1 cellular context compared by ENCODE assay signal in the genomic region with DNA sequence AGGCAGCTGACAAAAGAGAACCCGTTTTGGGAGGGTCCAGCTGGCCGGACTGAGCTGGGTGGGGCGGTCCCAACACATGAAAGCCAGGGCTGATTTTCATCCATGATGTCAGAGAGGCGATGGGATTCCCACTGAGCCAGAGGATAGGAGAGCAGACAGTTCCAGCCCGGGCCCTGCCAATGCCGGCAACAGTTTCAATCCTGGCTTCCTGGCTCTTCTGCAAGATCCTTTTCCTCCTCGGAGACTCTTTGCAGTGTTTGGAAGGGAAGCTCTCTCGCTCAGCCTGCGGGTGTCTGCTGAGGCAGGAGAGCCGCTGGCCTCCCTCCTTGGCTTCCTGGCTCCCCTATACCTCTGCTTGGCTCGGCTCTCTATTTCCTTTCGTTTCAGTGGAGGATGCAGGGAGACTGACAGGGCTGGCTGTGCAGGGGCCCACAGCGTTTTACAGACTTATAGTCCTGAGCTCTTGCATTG.
TF ChIP-seq lines count a peak whose summit lies in the region.

No MANE protein-coding gene starts in this region.

TF ChIP-seq in A549, 52 proteins besides CTCF, POLR2A, EP300 and RAD21 (continued from another document):
- TF ChIP-seq, protein P1, sequence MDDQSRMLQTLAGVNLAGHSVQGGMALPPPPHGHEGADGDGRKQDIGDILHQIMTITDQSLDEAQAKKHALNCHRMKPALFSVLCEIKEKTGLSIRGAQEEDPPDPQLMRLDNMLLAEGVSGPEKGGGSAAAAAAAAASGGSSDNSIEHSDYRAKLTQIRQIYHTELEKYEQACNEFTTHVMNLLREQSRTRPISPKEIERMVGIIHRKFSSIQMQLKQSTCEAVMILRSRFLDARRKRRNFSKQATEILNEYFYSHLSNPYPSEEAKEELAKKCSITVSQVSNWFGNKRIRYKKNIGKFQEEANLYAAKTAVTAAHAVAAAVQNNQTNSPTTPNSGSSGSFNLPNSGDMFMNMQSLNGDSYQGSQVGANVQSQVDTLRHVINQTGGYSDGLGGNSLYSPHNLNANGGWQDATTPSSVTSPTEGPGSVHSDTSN (IDR thresholded peaks at IDR 0.05), result no peak
- TF ChIP-seq HOXB5 (CRISPR knock-in tag; IDR thresholded peaks at IDR 0.05) (no peak), CBX2 (IDR thresholded peaks at IDR 0.05; ENCODE audit: borderline replicate concordance, low read depth) (no peak)
